20 cellular contexts compared by ENCODE assay signal in genomic region chr1:90924982-90925381, GRCh38.
DNase-seq lines count a peak whose midpoint lies in the region; ATAC-seq and TF ChIP-seq lines count a peak whose summit lies in the region.
"Had no signal": no experiment of that assay in that cellular context is flagged by ENCODE, and none has a peak within 500 bp of the region (broad histone marks: within the 10 kb centered on the region; RNA-seq: fewer than 3 reads in every experiment).

No MANE protein-coding gene starts in this region.

- no peaks in the 10 kb centered on the region; the same call in 1 of the 2 replicates for H4K20me1 ChIP-seq in GM23338 (replicated peaks; ENCODE audit: insufficient read depth)

- in situ Hi-C loops in KBM-7 (cut with MboI; ENCODE audit: low pct_unique_long_range_greater_than_20kb, low sequenced_read_pairs) = no loop called here

- H3K27me3 ChIP-seq in CD4-positive, CD25-positive, alpha-beta regulatory T cell (ENCODE audit: control insufficient read depth, insufficient read depth, low read length) = no peaks in the 10 kb centered on the region
- no peaks in the 10 kb centered on the region for H3K27me3 ChIP-seq in GM23338 (ENCODE audit: insufficient read depth)
- H3K27me3 ChIP-seq: gastrocnemius medialis, MG63, tibial artery had no signal

- peaks cover 16% of the 10 kb centered on the region for H3K36me3 Mint-ChIP-seq in CD4-positive, CD25-positive, alpha-beta regulatory T cell
- H3K36me3 Mint-ChIP-seq in GM23338 (ENCODE audit: low read depth) = peaks cover 12% of the 10 kb centered on the region

- H3K9me3 ChIP-seq in CD4-positive, CD25-positive, alpha-beta regulatory T cell (ENCODE audit: control insufficient read depth in 2 of 2, low read length in 2 of 2) = no peaks in the 10 kb centered on the region
- H3K9me3 ChIP-seq: gastrocnemius medialis, MG63, tibial artery had no signal

- H3K27ac Mint-ChIP-seq in CD4-positive, CD25-positive, alpha-beta regulatory T cell = no peak overlapping the region
- H3K27ac Mint-ChIP-seq in GM23338 = peak overlapping the region; percentile 94
- H3K27ac Mint-ChIP-seq: activated CD4-positive, alpha-beta T cell treated with anti-CD3 and anti-CD28 coated beads for 36 hours; activated T-helper 2 cell treated with anti-CD3 and anti-CD28 coated beads, Interferon-gamma antibody, Interleukin-2, Interleukin-4, amounts not matched to agents 10 μg/mL and 5 μg/mL and 100 μg/mL, durations not matched to agents 14 hours and 24 hours and 36 hours had no signal

- no peaks in the 10 kb centered on the region for H3F3A ChIP-seq in GM23338 (replicated peaks; ENCODE audit: low read depth)

- H3K4me1 Mint-ChIP-seq in CD4-positive, CD25-positive, alpha-beta regulatory T cell = peaks cover 63 to 93% (median 77%) of the 10 kb centered on the region in 4 donors
- H3K4me1 Mint-ChIP-seq in GM23338 = peaks cover 70% of the 10 kb centered on the region

- TF ChIP-seq POLR2A in GM18505 (IDR thresholded peaks at IDR 0.05; ENCODE audit: borderline replicate concordance, extremely low read depth, insufficient read depth, insufficient read length) = no peak

- H3K4me2 ChIP-seq in GM23338 = peak overlapping the region; percentile 44

- H3K27ac ChIP-seq in CD4-positive, CD25-positive, alpha-beta regulatory T cell (ENCODE audit: insufficient read depth, low read length, poor library complexity, severe bottlenecking) = no peak overlapping the region
- H3K27ac ChIP-seq in GM23338 (ENCODE audit: low read depth) = peak overlapping the region; percentile 83
- no peak overlapping the region for H3K27ac ChIP-seq in substantia nigra (ENCODE audit: low read depth, low read length, poor library complexity, severe bottlenecking)
- H3K27ac ChIP-seq: gastrocnemius medialis, tibial artery had no signal

- H3K27me3 Mint-ChIP-seq in CD4-positive, CD25-positive, alpha-beta regulatory T cell = no peaks in the 10 kb centered on the region
- H3K27me3 Mint-ChIP-seq in GM23338 (ENCODE audit: insufficient read depth, low read depth, poor library complexity) = peaks cover 2% of the 10 kb centered on the region
- H3K27me3 Mint-ChIP-seq: activated CD4-positive, alpha-beta T cell treated with anti-CD3 and anti-CD28 coated beads for 36 hours had no signal

- H3K36me3 ChIP-seq in CD4-positive, CD25-positive, alpha-beta regulatory T cell (ENCODE audit: control insufficient read depth, insufficient read depth, low read length) = no peaks in the 10 kb centered on the region
- H3K36me3 ChIP-seq in GM23338 (ENCODE audit: insufficient read depth) = no peaks in the 10 kb centered on the region
- H3K36me3 ChIP-seq: gastrocnemius medialis, tibial artery had no signal

- H3K4me3 Mint-ChIP-seq in CD4-positive, CD25-positive, alpha-beta regulatory T cell = peak overlapping the region in 3 of 4 donors; percentile 1 to 53 (median 9)
- peak overlapping the region; percentile 55 for H3K4me3 Mint-ChIP-seq in GM23338
- H3K4me3 Mint-ChIP-seq: activated CD4-positive, alpha-beta T cell treated with anti-CD3 and anti-CD28 coated beads for 36 hours had no signal

- H3K9me2 ChIP-seq in GM23338 (ENCODE audit: insufficient read depth) = no peaks in the 10 kb centered on the region

- no peak overlapping the region for H3K4me3 ChIP-seq in CD4-positive, CD25-positive, alpha-beta regulatory T cell (ENCODE audit: low read depth, low read length)
- H3K4me3 ChIP-seq in GM23338 = peak overlapping the region; percentile 14
- H3K4me3 ChIP-seq: gastrocnemius medialis, MG63, tibial artery had no signal

- DNase-seq in CD4-positive, CD25-positive, alpha-beta regulatory T cell = no peak
- DNase-seq in GM23338 (ENCODE audit: low spot score) = peak; percentile 89
- peak; percentile 36 for DNase-seq in NCI-H82 treated with DMSO at 0.1 percent for 48 hours (lab: John Stamatoyannopoulos, UW; ENCODE audit: unreplicated experiment)
- DNase-seq in iPS-NIHi11 (ENCODE audit: low spot score) = peak; percentile 49
- DNase-seq in KBM-7 = no peak
- DNase-seq in substantia nigra (lab: John Stamatoyannopoulos, UW) = no peak
- DNase-seq: activated CD4-positive, alpha-beta T cell treated with anti-CD3 and anti-CD28 coated beads for 36 hours; DMS79 treated with DMSO at 0.1 percent for 48 hours; erythroblast; gastrocnemius medialis; MG63; NCI-H1694 treated with DMSO at 0.1 percent for 48 hours; NCI-H446; right cardiac atrium; stimulated activated naive CD4-positive, alpha-beta T cell treated with Interleukin-2 at 50 U/mL for 16 hours; SW 1271; tibial artery had no signal

- no peak for TF ChIP-seq CTCF in GM23338 (conservative IDR thresholded peaks at IDR 0.05; ENCODE audit: low read depth in 2 of 2)

- peaks cover 84% of the 10 kb centered on the region for H3K79me2 ChIP-seq in GM23338 (replicated peaks; ENCODE audit: insufficient read depth)

- H3K9me3 Mint-ChIP-seq in CD4-positive, CD25-positive, alpha-beta regulatory T cell = peaks cover 0 to 3% (median 0%) of the 10 kb centered on the region in 7 donors
- peaks cover 5% of the 10 kb centered on the region for H3K9me3 Mint-ChIP-seq in GM23338
- H3K9me3 Mint-ChIP-seq: activated T-helper 2 cell treated with anti-CD3 and anti-CD28 coated beads, Interferon-gamma antibody, Interleukin-2, Interleukin-4, amounts not matched to agents 10 μg/mL and 5 μg/mL and 100 μg/mL, durations not matched to agents 14 hours and 24 hours and 36 hours had no signal

- ATAC-seq in CD4-positive, CD25-positive, alpha-beta regulatory T cell (ENCODE audit: low read depth in 2 of 2) = no peak
- ATAC-seq in GM23338 (peak; percentile 74), GM19035 (IDR thresholded peaks at IDR 0.05; ENCODE audit: unreplicated experiment) (no peak), GM18505 (IDR thresholded peaks at IDR 0.05; ENCODE audit: unreplicated experiment) (no peak)
- ATAC-seq: activated CD4-positive, alpha-beta T cell treated with anti-CD3 and anti-CD28 coated beads for 36 hours; gastrocnemius medialis; right cardiac atrium had no signal

- H3K4me1 ChIP-seq in CD4-positive, CD25-positive, alpha-beta regulatory T cell (ENCODE audit: control insufficient read depth, insufficient read depth, low read length, poor library complexity, severe bottlenecking) = peaks cover 40% of the 10 kb centered on the region
- peaks cover 51% of the 10 kb centered on the region for H3K4me1 ChIP-seq in GM23338 (ENCODE audit: insufficient read depth)

- no peak overlapping the region for H2AFZ ChIP-seq in GM23338

TF ChIP-seq in GM23338, 12 proteins besides CTCF, POLR2A, EP300 and RAD21 (continues in another document):
- no peak for TF ChIP-seq ZNF114 (CRISPR knock-in tag; IDR thresholded peaks at IDR 0.05)
- TF ChIP-seq JUNB (IDR thresholded peaks at IDR 0.05; ENCODE audit: unreplicated experiment) = no peak
- peak; percentile 39; the same call in 1 of the 2 replicates for TF ChIP-seq ZNF462 (CRISPR knock-in tag; IDR thresholded peaks at IDR 0.05)

Comparison
In these comparisons a context has a peak if more than half of its experiments do, and no peak if none do; other contexts are left out.
1. DNase-seq: peak in GM23338 (single experiment), NCI-H82 treated with DMSO at 0.1 percent for 48 hours (single experiment) and iPS-NIHi11 (single experiment); none in CD4-positive, CD25-positive, alpha-beta regulatory T cell (0 of 3), KBM-7 (single experiment) and substantia nigra (0 of 49).